In genomic region chr2:20429528-20429927, GRCh38 we compare ENCODE assay signal across 8 cellular contexts. TPM values are rescaled to one million over a fixed set of nuclear protein-coding genes. Genes with fewer than 3 reads are reported as not detected.
DNase-seq lines count a peak whose midpoint lies in the region; ATAC-seq and TF ChIP-seq lines count a peak whose summit lies in the region.

No MANE protein-coding gene starts in this region.

- H3K36me3 Mint-ChIP-seq in T-helper 17 cell (ENCODE audit: low read depth) (peaks cover 4% of the 10 kb centered on the region), mesothelial cell of epicardium (no peaks in the 10 kb centered on the region)

- no peaks in the 10 kb centered on the region for H3K27me3 ChIP-seq in sigmoid colon

- peak; percentile 55 for ATAC-seq in GM19324 (IDR thresholded peaks at IDR 0.05; ENCODE audit: low FRiP score, unreplicated experiment)
- ATAC-seq in HG02973 (IDR thresholded peaks at IDR 0.05; ENCODE audit: unreplicated experiment), result peak; percentile 79
- peak; percentile 55 for ATAC-seq in T-helper 17 cell

- H3K27me3 Mint-ChIP-seq in T-helper 17 cell, result peaks cover 48% of the 10 kb centered on the region
- H3K27me3 Mint-ChIP-seq in mesothelial cell of epicardium (ENCODE audit: low read depth), result peaks cover 4% of the 10 kb centered on the region

- H3K4me3 Mint-ChIP-seq in T-helper 17 cell (no peak overlapping the region), mesothelial cell of epicardium (no peak overlapping the region)

- H3K4me1 ChIP-seq in sigmoid colon, result peaks cover 0 to 27% (median 23%) of the 10 kb centered on the region in 4 donors

- TF ChIP-seq POLR2A in sigmoid colon (IDR thresholded peaks at IDR 0.05), result no peak

- no peak overlapping the region for H3K4me3 ChIP-seq in sigmoid colon

- peak overlapping the region; percentile 40 to 56 (median 50) for H3K27ac ChIP-seq in sigmoid colon

- no peaks in the 10 kb centered on the region for H3K9me3 Mint-ChIP-seq in mesothelial cell of epicardium

- TF ChIP-seq CTCF in sigmoid colon (IDR thresholded peaks at IDR 0.05) (no peak), mesothelial cell of epicardium (IDR thresholded peaks at IDR 0.05; ENCODE audit: unreplicated experiment) (no peak)

- intact Hi-C loops in sigmoid colon (cut with DNase I), result no loop called here

- H3K4me1 Mint-ChIP-seq in T-helper 17 cell (peaks cover 21% of the 10 kb centered on the region), mesothelial cell of epicardium (no peaks in the 10 kb centered on the region)

- H3K36me3 ChIP-seq in sigmoid colon, result no peaks in the 10 kb centered on the region

- TF ChIP-seq EP300 in sigmoid colon (IDR thresholded peaks at IDR 0.05), result no peak

- no peaks in the 10 kb centered on the region for H3K9me3 ChIP-seq in T-helper 17 cell (ENCODE audit: control insufficient read depth, low read length, poor library complexity, severe bottlenecking)
- H3K9me3 ChIP-seq in sigmoid colon, result no peaks in the 10 kb centered on the region

- no peak overlapping the region for H3K27ac Mint-ChIP-seq in T-helper 17 cell
- no peak overlapping the region for H3K27ac Mint-ChIP-seq in mesothelial cell of epicardium

- no peak for DNase-seq in T-helper 17 cell
- no peak for DNase-seq in sigmoid colon
- DNase-seq in mesothelial cell of epicardium (ENCODE audit: low spot score in 2 of 2, unreplicated experiment in 2 of 2), result no peak
- no peak for DNase-seq in T-helper 2 cell
- DNase-seq in NCI-H524 treated with DMSO at 0.1 percent for 48 hours (lab: John Stamatoyannopoulos, UW), result no peak
- no peak for DNase-seq in NCI-H1694 (lab: John Stamatoyannopoulos, UW)

- WGBS in sigmoid colon, 2 donors, result 2 to 39% methylated on average over 1 of the region's 1 CpG

RNA-seq across cellular contexts. Expression of gene RHOB, which starts 17.3 kb away (rescaled TPM):
- total RNA-seq in T-helper 17 cell (10 to 100 TPM; 59.8 to 62.9 TPM), sigmoid colon (1,000 to 10,000 TPM in 2 of 4 donors, 100 to 1,000 TPM in 2; 753 to 1,323 (median 1,092) TPM), mesothelial cell of epicardium (82.9 to 88.6 TPM (median 85.9 TPM) in 3 replicates)
- 100 to 1,000 TPM in 2 of 3 donors, 10 to 100 TPM in 1; 60.6 to 200 (median 108) TPM for polyA plus RNA-seq in sigmoid colon
